ENCODE assay signal across 1 cellular context in the genomic region with DNA sequence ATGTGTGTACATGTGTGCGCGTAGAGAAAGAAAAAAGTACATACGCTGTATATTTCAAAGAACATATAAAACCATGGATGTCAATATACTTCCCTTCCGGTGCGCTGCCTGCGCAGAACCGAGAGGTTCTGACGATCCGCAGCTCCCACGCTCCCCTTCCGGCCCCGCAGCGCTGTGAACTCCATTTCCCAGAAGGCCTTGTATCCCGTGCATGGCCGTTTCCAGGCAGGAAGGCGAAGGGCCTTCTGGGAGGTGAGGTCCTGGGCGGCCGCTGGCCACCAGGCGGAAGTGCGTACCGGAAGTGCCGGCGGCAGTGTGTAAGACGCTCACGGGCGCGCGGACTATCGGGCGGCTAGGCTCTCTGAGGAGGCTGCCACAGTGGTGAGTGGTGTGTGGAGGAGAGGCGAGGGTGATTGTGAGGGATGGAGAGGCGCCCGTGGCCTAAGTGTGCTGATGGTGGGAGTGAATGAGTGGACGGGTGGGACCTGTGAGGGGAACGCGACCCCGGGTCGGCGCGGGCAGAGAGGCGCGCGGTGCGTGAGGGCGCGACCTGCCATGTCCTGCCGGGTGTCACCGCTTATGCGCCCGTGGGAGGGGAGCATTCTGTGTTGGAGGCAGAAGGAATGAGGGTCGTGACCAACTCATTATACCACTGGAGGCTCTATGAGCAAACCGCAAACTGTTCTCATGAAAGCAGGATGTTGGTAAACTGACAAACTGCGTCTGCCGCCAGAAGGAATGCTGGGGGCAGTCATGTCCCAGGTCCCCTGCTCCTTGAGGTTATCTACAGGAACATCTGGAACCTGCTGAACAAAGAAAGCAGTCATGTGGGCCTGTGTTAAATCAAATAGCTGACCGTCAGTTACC.
TF ChIP-seq lines count a peak whose summit lies in the region.

A gene with protein sequence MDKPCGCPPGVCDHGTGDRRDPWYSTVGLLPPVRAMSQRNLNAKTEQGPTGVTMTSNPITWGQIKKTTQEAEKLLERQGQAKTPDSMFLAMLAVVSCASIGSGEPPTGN (plus strand): TSS at position 313 of the 867 bp plus-strand sequence. CDS start 6,792 bp downstream, outside the sequence.

TF ChIP-seq in K562, 482 proteins besides CTCF, POLR2A, EP300 and RAD21 (continued from another document and continues in another):
- TF ChIP-seq, protein P1, sequence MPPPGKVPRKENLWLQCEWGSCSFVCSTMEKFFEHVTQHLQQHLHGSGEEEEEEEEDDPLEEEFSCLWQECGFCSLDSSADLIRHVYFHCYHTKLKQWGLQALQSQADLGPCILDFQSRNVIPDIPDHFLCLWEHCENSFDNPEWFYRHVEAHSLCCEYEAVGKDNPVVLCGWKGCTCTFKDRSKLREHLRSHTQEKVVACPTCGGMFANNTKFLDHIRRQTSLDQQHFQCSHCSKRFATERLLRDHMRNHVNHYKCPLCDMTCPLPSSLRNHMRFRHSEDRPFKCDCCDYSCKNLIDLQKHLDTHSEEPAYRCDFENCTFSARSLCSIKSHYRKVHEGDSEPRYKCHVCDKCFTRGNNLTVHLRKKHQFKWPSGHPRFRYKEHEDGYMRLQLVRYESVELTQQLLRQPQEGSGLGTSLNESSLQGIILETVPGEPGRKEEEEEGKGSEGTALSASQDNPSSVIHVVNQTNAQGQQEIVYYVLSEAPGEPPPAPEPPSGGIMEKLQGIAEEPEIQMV (tag; conservative IDR thresholded peaks at IDR 0.05; ENCODE audit: low read depth) = no peak
- TF ChIP-seq FUS (optimal IDR thresholded peaks at IDR 0.05; ENCODE audit: low read depth, low read length) = no peak
- no peak for TF ChIP-seq KLF13 (tag; IDR thresholded peaks at IDR 0.05; ENCODE audit: borderline replicate concordance, low read depth)
- TF ChIP-seq, protein P2, sequence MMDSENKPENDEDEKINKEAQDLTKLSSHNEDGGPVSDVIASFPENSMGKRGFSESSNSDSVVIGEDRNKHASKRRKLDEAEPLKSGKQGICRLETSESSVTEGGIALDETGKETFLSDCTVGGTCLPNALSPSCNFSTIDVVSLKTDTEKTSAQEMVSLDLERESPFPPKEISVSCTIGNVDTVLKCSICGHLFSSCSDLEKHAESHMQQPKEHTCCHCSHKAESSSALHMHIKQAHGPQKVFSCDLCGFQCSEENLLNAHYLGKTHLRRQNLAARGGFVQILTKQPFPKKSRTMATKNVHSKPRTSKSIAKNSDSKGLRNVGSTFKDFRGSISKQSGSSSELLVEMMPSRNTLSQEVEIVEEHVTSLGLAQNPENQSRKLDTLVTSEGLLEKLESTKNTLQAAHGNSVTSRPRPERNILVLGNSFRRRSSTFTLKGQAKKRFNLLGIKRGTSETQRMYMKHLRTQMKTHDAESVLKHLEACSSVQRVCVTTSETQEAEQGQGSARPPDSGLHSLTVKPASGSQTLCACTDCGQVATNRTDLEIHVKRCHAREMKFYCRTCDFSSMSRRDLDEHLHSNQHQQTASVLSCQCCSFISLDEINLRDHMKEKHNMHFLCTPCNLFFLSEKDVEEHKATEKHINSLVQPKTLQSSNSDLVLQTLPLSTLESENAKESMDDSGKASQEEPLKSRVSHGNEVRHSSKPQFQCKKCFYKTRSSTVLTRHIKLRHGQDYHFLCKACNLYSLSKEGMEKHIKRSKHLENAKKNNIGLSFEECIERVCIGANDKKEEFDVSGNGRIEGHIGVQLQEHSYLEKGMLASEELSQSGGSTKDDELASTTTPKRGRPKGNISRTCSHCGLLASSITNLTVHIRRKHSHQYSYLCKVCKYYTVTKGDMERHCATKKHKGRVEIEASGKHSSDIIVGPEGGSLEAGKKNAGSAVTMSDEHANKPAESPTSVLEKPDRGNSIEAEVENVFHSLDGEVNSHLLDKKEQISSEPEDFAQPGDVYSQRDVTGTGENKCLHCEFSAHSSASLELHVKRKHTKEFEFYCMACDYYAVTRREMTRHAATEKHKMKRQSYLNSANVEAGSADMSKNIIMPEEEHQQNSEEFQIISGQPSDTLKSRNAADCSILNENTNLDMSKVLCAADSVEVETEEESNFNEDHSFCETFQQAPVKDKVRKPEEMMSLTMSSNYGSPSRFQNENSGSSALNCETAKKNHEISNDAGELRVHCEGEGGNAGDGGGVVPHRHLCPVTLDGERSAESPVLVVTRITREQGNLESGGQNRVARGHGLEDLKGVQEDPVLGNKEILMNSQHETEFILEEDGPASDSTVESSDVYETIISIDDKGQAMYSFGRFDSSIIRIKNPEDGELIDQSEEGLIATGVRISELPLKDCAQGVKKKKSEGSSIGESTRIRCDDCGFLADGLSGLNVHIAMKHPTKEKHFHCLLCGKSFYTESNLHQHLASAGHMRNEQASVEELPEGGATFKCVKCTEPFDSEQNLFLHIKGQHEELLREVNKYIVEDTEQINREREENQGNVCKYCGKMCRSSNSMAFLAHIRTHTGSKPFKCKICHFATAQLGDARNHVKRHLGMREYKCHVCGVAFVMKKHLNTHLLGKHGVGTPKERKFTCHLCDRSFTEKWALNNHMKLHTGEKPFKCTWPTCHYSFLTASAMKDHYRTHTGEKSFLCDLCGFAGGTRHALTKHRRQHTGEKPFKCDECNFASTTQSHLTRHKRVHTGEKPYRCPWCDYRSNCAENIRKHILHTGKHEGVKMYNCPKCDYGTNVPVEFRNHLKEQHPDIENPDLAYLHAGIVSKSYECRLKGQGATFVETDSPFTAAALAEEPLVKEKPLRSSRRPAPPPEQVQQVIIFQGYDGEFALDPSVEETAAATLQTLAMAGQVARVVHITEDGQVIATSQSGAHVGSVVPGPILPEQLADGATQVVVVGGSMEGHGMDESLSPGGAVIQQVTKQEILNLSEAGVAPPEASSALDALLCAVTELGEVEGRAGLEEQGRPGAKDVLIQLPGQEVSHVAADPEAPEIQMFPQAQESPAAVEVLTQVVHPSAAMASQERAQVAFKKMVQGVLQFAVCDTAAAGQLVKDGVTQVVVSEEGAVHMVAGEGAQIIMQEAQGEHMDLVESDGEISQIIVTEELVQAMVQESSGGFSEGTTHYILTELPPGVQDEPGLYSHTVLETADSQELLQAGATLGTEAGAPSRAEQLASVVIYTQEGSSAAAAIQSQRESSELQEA (IDR thresholded peaks at IDR 0.05; ENCODE audit: low read depth) = no peak
- no peak for TF ChIP-seq ZNF253 (CRISPR knock-in tag; conservative IDR thresholded peaks at IDR 0.05)
- no peak for TF ChIP-seq HOXB6 (CRISPR knock-in tag; IDR thresholded peaks at IDR 0.05; ENCODE audit: borderline replicate concordance)
- peak; percentile 82 for TF ChIP-seq NR2C2 (CRISPR knock-in tag; IDR thresholded peaks at IDR 0.05)
- peak; percentile 94 for TF ChIP-seq NR2C2 (tag; IDR thresholded peaks at IDR 0.05)
- peak; percentile 96 for TF ChIP-seq GTF2E2 (tag; IDR thresholded peaks at IDR 0.05)
- TF ChIP-seq SOX6 (IDR thresholded peaks at IDR 0.05) = no peak; the same call in 1 of the 2 replicates
- TF ChIP-seq, protein P3, sequence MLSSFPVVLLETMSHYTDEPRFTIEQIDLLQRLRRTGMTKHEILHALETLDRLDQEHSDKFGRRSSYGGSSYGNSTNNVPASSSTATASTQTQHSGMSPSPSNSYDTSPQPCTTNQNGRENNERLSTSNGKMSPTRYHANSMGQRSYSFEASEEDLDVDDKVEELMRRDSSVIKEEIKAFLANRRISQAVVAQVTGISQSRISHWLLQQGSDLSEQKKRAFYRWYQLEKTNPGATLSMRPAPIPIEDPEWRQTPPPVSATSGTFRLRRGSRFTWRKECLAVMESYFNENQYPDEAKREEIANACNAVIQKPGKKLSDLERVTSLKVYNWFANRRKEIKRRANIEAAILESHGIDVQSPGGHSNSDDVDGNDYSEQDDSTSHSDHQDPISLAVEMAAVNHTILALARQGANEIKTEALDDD (IDR thresholded peaks at IDR 0.05) = no peak
- 0 out of 2 replicates have a peak, but pooled peaks have one; percentile 56 for TF ChIP-seq ZC3H4 (CRISPR knock-in tag; IDR thresholded peaks at IDR 0.05; ENCODE audit: borderline replicate concordance)
- peak; percentile 93 for TF ChIP-seq CXXC5 (CRISPR knock-in tag; IDR thresholded peaks at IDR 0.05)
- TF ChIP-seq RCOR1 (IDR thresholded peaks at IDR 0.05; ENCODE audit: borderline replicate concordance in 1 of 2, low read depth in 2 of 2, low read length in 2 of 2) = no peak
- no peak for TF ChIP-seq RBM34 (IDR thresholded peaks at IDR 0.05; ENCODE audit: borderline replicate concordance, insufficient read depth, low read length)
- TF ChIP-seq, protein P4, sequence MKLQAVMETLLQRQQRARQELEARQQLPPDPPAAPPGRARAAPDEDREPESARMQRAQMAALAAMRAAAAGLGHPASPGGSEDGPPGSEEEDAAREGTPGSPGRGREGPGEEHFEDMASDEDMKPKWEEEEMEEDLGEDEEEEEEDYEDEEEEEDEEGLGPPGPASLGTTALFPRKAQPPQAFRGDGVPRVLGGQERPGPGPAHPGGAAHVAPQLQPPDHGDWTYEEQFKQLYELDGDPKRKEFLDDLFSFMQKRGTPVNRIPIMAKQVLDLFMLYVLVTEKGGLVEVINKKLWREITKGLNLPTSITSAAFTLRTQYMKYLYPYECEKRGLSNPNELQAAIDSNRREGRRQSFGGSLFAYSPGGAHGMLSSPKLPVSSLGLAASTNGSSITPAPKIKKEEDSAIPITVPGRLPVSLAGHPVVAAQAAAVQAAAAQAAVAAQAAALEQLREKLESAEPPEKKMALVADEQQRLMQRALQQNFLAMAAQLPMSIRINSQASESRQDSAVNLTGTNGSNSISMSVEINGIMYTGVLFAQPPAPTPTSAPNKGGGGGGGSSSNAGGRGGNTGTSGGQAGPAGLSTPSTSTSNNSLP (IDR thresholded peaks at IDR 0.05; ENCODE audit: borderline replicate concordance, low read depth, low read length) = no peak
- TF ChIP-seq, protein P5, sequence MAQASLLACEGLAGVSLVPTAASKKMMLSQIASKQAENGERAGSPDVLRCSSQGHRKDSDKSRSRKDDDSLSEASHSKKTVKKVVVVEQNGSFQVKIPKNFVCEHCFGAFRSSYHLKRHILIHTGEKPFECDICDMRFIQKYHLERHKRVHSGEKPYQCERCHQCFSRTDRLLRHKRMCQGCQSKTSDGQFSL (CRISPR knock-in tag; IDR thresholded peaks at IDR 0.05) = peak; percentile 77; the same call in 1 of the 2 replicates
- TF ChIP-seq, protein P5 (tag; IDR thresholded peaks at IDR 0.05) = no peak
- no peak for TF ChIP-seq NCOA4 (IDR thresholded peaks at IDR 0.05; ENCODE audit: partially characterized antibody)
- no peak for TF ChIP-seq KAT8 (IDR thresholded peaks at IDR 0.05; ENCODE audit: low read depth)
- TF ChIP-seq ZNF347 (CRISPR knock-in tag; IDR thresholded peaks at IDR 0.05; ENCODE audit: low read depth) = no peak
- TF ChIP-seq TARDBP (IDR thresholded peaks at IDR 0.05) = peak; percentile 66
- TF ChIP-seq, protein P6, sequence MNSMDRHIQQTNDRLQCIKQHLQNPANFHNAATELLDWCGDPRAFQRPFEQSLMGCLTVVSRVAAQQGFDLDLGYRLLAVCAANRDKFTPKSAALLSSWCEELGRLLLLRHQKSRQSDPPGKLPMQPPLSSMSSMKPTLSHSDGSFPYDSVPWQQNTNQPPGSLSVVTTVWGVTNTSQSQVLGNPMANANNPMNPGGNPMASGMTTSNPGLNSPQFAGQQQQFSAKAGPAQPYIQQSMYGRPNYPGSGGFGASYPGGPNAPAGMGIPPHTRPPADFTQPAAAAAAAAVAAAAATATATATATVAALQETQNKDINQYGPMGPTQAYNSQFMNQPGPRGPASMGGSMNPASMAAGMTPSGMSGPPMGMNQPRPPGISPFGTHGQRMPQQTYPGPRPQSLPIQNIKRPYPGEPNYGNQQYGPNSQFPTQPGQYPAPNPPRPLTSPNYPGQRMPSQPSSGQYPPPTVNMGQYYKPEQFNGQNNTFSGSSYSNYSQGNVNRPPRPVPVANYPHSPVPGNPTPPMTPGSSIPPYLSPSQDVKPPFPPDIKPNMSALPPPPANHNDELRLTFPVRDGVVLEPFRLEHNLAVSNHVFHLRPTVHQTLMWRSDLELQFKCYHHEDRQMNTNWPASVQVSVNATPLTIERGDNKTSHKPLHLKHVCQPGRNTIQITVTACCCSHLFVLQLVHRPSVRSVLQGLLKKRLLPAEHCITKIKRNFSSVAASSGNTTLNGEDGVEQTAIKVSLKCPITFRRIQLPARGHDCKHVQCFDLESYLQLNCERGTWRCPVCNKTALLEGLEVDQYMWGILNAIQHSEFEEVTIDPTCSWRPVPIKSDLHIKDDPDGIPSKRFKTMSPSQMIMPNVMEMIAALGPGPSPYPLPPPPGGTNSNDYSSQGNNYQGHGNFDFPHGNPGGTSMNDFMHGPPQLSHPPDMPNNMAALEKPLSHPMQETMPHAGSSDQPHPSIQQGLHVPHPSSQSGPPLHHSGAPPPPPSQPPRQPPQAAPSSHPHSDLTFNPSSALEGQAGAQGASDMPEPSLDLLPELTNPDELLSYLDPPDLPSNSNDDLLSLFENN (IDR thresholded peaks at IDR 0.05; ENCODE audit: low read depth in 2 of 2, low read length in 2 of 2) = peak in 1 of 2 experiments; percentile 48; a peak in 1 of 4 replicates
- no peak for TF ChIP-seq PHTF2 (CRISPR knock-in tag; IDR thresholded peaks at IDR 0.05)
- peak; percentile 46; the same call in 1 of the 2 replicates for TF ChIP-seq NFRKB (IDR thresholded peaks at IDR 0.05; ENCODE audit: low read depth)
- TF ChIP-seq FOSL1 (tag; conservative IDR thresholded peaks at IDR 0.05) = no peak
- peak; percentile 86 for TF ChIP-seq ZNF24 (IDR thresholded peaks at IDR 0.05)
- peak; percentile 73 for TF ChIP-seq PML (IDR thresholded peaks at IDR 0.05; ENCODE audit: low read length)
- 0 out of 2 replicates have a peak, but pooled peaks have one; percentile 62 for TF ChIP-seq PHB (CRISPR knock-in tag; IDR thresholded peaks at IDR 0.05)
- no peak for TF ChIP-seq NR3C1 (CRISPR knock-in tag; IDR thresholded peaks at IDR 0.05)
- peak; percentile 39; the same call in 1 of the 2 replicates for TF ChIP-seq FOXP1 (CRISPR knock-in tag; IDR thresholded peaks at IDR 0.05)
- no peak; the same call in 1 of the 2 replicates for TF ChIP-seq ZBTB1 (CRISPR knock-in tag; IDR thresholded peaks at IDR 0.05; ENCODE audit: borderline replicate concordance, low read depth)
- peak; percentile 54 for TF ChIP-seq CBFA2T3 (IDR thresholded peaks at IDR 0.05)
- TF ChIP-seq, protein P7, sequence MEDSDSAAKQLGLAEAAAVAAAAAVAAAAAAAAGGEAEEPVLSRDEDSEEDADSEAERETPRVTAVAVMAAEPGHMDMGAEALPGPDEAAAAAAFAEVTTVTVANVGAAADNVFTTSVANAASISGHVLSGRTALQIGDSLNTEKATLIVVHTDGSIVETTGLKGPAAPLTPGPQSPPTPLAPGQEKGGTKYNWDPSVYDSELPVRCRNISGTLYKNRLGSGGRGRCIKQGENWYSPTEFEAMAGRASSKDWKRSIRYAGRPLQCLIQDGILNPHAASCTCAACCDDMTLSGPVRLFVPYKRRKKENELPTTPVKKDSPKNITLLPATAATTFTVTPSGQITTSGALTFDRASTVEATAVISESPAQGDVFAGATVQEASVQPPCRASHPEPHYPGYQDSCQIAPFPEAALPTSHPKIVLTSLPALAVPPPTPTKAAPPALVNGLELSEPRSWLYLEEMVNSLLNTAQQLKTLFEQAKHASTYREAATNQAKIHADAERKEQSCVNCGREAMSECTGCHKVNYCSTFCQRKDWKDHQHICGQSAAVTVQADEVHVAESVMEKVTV (CRISPR knock-in tag; IDR thresholded peaks at IDR 0.05) = no peak
- TF ChIP-seq SMARCB1 (IDR thresholded peaks at IDR 0.05; ENCODE audit: insufficient read length, low read depth) = no peak
- TF ChIP-seq ZFPM2 (CRISPR knock-in tag; IDR thresholded peaks at IDR 0.05) = no peak
- TF ChIP-seq SMAD4 (CRISPR knock-in tag; conservative IDR thresholded peaks at IDR 0.05) = 0 out of 2 replicates have a peak, but pooled peaks have one; percentile 52
- peak; percentile 48 for TF ChIP-seq CCNT2 (IDR thresholded peaks at IDR 0.05; ENCODE audit: borderline replicate concordance, extremely low read depth, insufficient read length, low read depth, low read length)
- peak; percentile 97 for TF ChIP-seq GABPB1 (CRISPR knock-in tag; IDR thresholded peaks at IDR 0.05)
